Comparison of ENCODE assay signal across 1 cellular context in genomic region chr19:4241824-4242430, GRCh38.
TF ChIP-seq lines count a peak whose summit lies in the region.

No MANE protein-coding gene starts in this region.

TF ChIP-seq in WTC11, 78 proteins besides CTCF, POLR2A, EP300 and RAD21 (continued from another document):
- TF ChIP-seq, protein P1, sequence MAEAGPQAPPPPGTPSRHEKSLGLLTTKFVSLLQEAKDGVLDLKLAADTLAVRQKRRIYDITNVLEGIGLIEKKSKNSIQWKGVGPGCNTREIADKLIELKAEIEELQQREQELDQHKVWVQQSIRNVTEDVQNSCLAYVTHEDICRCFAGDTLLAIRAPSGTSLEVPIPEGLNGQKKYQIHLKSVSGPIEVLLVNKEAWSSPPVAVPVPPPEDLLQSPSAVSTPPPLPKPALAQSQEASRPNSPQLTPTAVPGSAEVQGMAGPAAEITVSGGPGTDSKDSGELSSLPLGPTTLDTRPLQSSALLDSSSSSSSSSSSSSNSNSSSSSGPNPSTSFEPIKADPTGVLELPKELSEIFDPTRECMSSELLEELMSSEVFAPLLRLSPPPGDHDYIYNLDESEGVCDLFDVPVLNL (CRISPR knock-in tag; IDR thresholded peaks at IDR 0.05; ENCODE audit: borderline replicate concordance, low read depth): no peak
- TF ChIP-seq PRDM15 (CRISPR knock-in tag; IDR thresholded peaks at IDR 0.05) (no peak), JUN (CRISPR knock-in tag; IDR thresholded peaks at IDR 0.05) (no peak), ZNF219 (CRISPR knock-in tag; IDR thresholded peaks at IDR 0.05; ENCODE audit: borderline replicate concordance) (no peak), CREB1 (CRISPR knock-in tag; IDR thresholded peaks at IDR 0.05) (no peak), TCF7 (CRISPR knock-in tag; IDR thresholded peaks at IDR 0.05; ENCODE audit: low read depth) (no peak), HMGA2 (CRISPR knock-in tag; IDR thresholded peaks at IDR 0.05) (no peak), MAX (CRISPR knock-in tag; IDR thresholded peaks at IDR 0.05) (no peak)
- TF ChIP-seq, protein P2, sequence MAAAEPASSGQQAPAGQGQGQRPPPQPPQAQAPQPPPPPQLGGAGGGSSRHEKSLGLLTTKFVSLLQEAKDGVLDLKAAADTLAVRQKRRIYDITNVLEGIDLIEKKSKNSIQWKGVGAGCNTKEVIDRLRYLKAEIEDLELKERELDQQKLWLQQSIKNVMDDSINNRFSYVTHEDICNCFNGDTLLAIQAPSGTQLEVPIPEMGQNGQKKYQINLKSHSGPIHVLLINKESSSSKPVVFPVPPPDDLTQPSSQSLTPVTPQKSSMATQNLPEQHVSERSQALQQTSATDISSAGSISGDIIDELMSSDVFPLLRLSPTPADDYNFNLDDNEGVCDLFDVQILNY (CRISPR knock-in tag; IDR thresholded peaks at IDR 0.05): no peak
